Comparison of ENCODE assay signal across 1 cellular context in the genomic region with DNA sequence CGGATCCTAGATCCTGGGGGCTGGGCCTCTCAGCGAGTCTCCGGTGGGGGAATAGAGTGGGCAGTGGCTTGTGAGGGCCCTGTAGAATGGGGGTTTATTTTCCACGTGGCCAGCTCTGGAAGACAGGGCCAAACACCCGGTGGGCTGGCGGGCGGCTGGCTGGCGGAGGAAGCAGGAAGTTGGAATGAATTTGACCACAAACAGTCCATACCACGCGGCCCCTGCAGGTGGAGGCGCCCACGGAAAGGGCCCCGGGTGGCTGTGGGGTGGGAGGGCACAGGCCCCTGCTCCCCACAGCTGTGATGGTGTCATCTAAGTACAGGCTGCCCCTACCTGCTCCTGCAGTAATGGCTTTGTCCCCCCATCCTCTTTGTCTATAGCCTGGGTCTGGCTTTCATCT.
TF ChIP-seq lines count a peak whose summit lies in the region.

No MANE protein-coding gene starts in this region.

TF ChIP-seq in GM23338, 12 proteins besides CTCF, POLR2A, EP300 and RAD21:
- no peak for TF ChIP-seq STAT1 (IDR thresholded peaks at IDR 0.05; ENCODE audit: unreplicated experiment)
